In the genomic region with DNA sequence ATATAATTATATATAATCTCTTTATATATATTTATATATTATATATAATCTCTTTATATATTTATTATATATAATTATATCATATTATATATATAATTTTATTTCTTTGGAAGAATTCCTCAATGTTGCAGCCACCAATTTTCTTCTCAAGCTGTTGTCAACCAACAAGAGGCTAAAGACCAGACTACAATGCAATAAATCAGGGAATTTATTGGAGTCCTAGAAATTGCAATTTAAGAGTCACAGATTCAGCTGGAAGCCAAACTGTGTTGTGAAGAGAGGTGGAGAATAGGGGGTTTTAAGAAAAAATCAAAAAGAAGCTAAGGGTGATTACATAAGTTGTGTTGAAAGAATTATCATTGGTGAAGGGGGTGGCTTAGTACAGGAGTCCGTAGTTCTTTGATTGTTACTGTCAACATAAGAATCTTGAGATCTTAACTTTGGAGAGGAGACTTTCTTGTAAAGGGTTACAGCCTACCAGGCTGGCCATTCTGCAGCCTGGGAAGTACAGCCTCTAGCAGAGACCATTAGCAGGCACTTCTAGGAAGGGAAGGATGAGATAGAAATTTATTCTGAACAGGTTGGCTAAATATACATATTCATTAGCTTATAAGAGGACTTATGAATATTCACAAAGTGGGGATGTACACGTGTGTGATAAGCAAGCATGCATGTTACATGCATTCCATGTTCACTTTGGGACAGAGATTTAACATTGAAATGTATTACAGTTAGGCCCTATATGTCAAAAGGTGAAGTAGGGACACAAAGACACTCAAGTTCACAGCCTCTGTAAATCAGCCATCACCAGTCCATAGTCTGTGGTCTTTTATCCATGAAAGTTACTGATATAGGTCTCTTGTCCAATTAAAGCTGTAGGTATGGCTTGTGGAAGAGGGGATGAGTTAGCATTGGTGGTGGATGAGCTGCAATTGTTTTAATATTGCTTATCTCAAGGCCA, we compare ENCODE assay signal across 15 cellular contexts. TPM values are rescaled to one million over a fixed set of nuclear protein-coding genes. Genes with fewer than 3 reads are reported as not detected.
A peak's percentile ranks its signal among the peaks of the same experiment; 100 is the strongest.
DNase-seq lines count a peak whose midpoint lies in the region; ATAC-seq and TF ChIP-seq lines count a peak whose summit lies in the region.
"Had no signal": no experiment of that assay in that cellular context is flagged by ENCODE, and none has a peak within 500 bp of the region (broad histone marks: within the 10 kb centered on the region; RNA-seq: fewer than 3 reads in every experiment).

No MANE protein-coding gene starts in this region.

- H3K9me3 Mint-ChIP-seq in activated T-cell treated with anti-CD3 and anti-CD28 coated beads, Interleukin-2, amount 50 U/mL, for 72 hours: no peaks in the 10 kb centered on the region
- H3K9me3 Mint-ChIP-seq in activated T-cell treated with anti-CD3 and anti-CD28 coated beads, Interleukin-2, amount 50 U/mL, for 24 hours: no peaks in the 10 kb centered on the region
- H3K9me3 Mint-ChIP-seq in effector memory CD8-positive, alpha-beta T cell: no peaks in the 10 kb centered on the region
- H3K9me3 Mint-ChIP-seq in activated CD4-positive, alpha-beta memory T cell treated with anti-CD3 and anti-CD28 coated beads for 36 hours: no peaks in the 10 kb centered on the region

- no peaks in the 10 kb centered on the region for H3K36me3 ChIP-seq in gastrocnemius medialis
- H3K36me3 ChIP-seq: colonic mucosa had no signal

- H3K27me3 ChIP-seq in gastrocnemius medialis: no peaks in the 10 kb centered on the region
- H3K27me3 ChIP-seq: colonic mucosa had no signal

- H3K36me3 Mint-ChIP-seq in activated T-cell treated with anti-CD3 and anti-CD28 coated beads, Interleukin-2, amount 50 U/mL, for 72 hours (ENCODE audit: insufficient read depth in 2 of 2): no peaks in the 10 kb centered on the region
- no peaks in the 10 kb centered on the region for H3K36me3 Mint-ChIP-seq in activated T-cell treated with anti-CD3 and anti-CD28 coated beads, Interleukin-2, amount 50 U/mL, for 24 hours (ENCODE audit: low read depth)
- no peaks in the 10 kb centered on the region for H3K36me3 Mint-ChIP-seq in effector memory CD8-positive, alpha-beta T cell (ENCODE audit: insufficient read depth)
- H3K36me3 Mint-ChIP-seq in activated CD4-positive, alpha-beta memory T cell treated with anti-CD3 and anti-CD28 coated beads for 36 hours: no peaks in the 10 kb centered on the region

- H3K27ac ChIP-seq in gastrocnemius medialis: no peak overlapping the region
- H3K27ac ChIP-seq: colonic mucosa, epithelial cell of prostate, HL-60 had no signal

- no peak overlapping the region for H3K4me3 ChIP-seq in gastrocnemius medialis
- H3K4me3 ChIP-seq: colonic mucosa had no signal

- in situ Hi-C loops in gastrocnemius medialis (cut with MboI; ENCODE audit: low sequenced_read_pairs in 4 of 4): no loop called here

- intact Hi-C loops in activated CD4-positive, alpha-beta memory T cell treated with anti-CD3 and anti-CD28 coated beads for 36 hours (cut with micrococcal nuclease): no loop called here
- intact Hi-C loops in gastrocnemius medialis (cut with DNase I; ENCODE audit: low total_unique reads): no loop called here

- peak overlapping the region; percentile 34 for H3K27ac Mint-ChIP-seq in activated T-cell treated with anti-CD3 and anti-CD28 coated beads, Interleukin-2, amount 50 U/mL, for 72 hours
- H3K27ac Mint-ChIP-seq in activated T-cell treated with anti-CD3 and anti-CD28 coated beads, Interleukin-2, amount 50 U/mL, for 24 hours: no peak overlapping the region
- H3K27ac Mint-ChIP-seq in effector memory CD8-positive, alpha-beta T cell: peak overlapping the region in 1 of 2 donors; percentile 6
- H3K27ac Mint-ChIP-seq in activated CD4-positive, alpha-beta memory T cell treated with anti-CD3 and anti-CD28 coated beads for 36 hours: no peak overlapping the region

- no peak for DNase-seq in activated T-cell treated with anti-CD3 and anti-CD28 coated beads, Interleukin-2, amount 50 U/mL, for 72 hours
- DNase-seq in activated T-cell treated with anti-CD3 and anti-CD28 coated beads, Interleukin-2, amount 50 U/mL, for 24 hours: no peak
- peak; percentile 22 for DNase-seq in NOMO-1 treated with DMSO at 0.1 percent for 48 hours (lab: John Stamatoyannopoulos, UW; ENCODE audit: unreplicated experiment)
- DNase-seq in effector memory CD8-positive, alpha-beta T cell: no peak
- DNase-seq in stimulated activated naive CD8-positive, alpha-beta T cell treated with anti-CD3 and anti-CD28 coated beads, Interleukin-15, Interleukin-2, amounts not matched to agents 100 U/mL and 50 U/mL, for 24 hours: no peak
- DNase-seq in activated CD4-positive, alpha-beta memory T cell treated with anti-CD3 and anti-CD28 coated beads for 36 hours: no peak
- no peak for DNase-seq in A172 (ENCODE audit: low spot score)
- DNase-seq in gastrocnemius medialis: no peak
- DNase-seq: activated CD4-positive, alpha-beta T cell treated with anti-CD3 and anti-CD28 coated beads, Interleukin-2, amount 50 U/mL, for 4 hours; colonic mucosa; NCI-H187; NCI-H82; substantia nigra had no signal

- H3K4me1 Mint-ChIP-seq in activated T-cell treated with anti-CD3 and anti-CD28 coated beads, Interleukin-2, amount 50 U/mL, for 72 hours (ENCODE audit: low read depth): peaks cover 21% of the 10 kb centered on the region
- H3K4me1 Mint-ChIP-seq in activated T-cell treated with anti-CD3 and anti-CD28 coated beads, Interleukin-2, amount 50 U/mL, for 24 hours (ENCODE audit: low read depth): peaks cover 11% of the 10 kb centered on the region
- no peaks in the 10 kb centered on the region for H3K4me1 Mint-ChIP-seq in effector memory CD8-positive, alpha-beta T cell (ENCODE audit: low read depth in 2 of 2)
- peaks cover 10% of the 10 kb centered on the region for H3K4me1 Mint-ChIP-seq in activated CD4-positive, alpha-beta memory T cell treated with anti-CD3 and anti-CD28 coated beads for 36 hours (ENCODE audit: low read depth)

- H3K4me3 Mint-ChIP-seq in activated T-cell treated with anti-CD3 and anti-CD28 coated beads, Interleukin-2, amount 50 U/mL, for 72 hours: no peak overlapping the region
- H3K4me3 Mint-ChIP-seq in activated T-cell treated with anti-CD3 and anti-CD28 coated beads, Interleukin-2, amount 50 U/mL, for 24 hours: no peak overlapping the region
- no peak overlapping the region for H3K4me3 Mint-ChIP-seq in effector memory CD8-positive, alpha-beta T cell
- no peak overlapping the region for H3K4me3 Mint-ChIP-seq in activated CD4-positive, alpha-beta memory T cell treated with anti-CD3 and anti-CD28 coated beads for 36 hours

- H3K27me3 Mint-ChIP-seq in activated T-cell treated with anti-CD3 and anti-CD28 coated beads, Interleukin-2, amount 50 U/mL, for 72 hours (ENCODE audit: low read depth): no peaks in the 10 kb centered on the region
- H3K27me3 Mint-ChIP-seq in activated T-cell treated with anti-CD3 and anti-CD28 coated beads, Interleukin-2, amount 50 U/mL, for 24 hours: no peaks in the 10 kb centered on the region
- no peaks in the 10 kb centered on the region for H3K27me3 Mint-ChIP-seq in effector memory CD8-positive, alpha-beta T cell
- H3K27me3 Mint-ChIP-seq in activated CD4-positive, alpha-beta memory T cell treated with anti-CD3 and anti-CD28 coated beads for 36 hours: no peaks in the 10 kb centered on the region

- POLR2A ChIA-PET in activated CD4-positive, alpha-beta memory T cell treated with anti-CD3 and anti-CD28 coated beads for 36 hours (lab: Charles Lee): no interaction called here

- no peak for TF ChIP-seq CTCF in gastrocnemius medialis (IDR thresholded peaks at IDR 0.05 in 4 of 5, conservative IDR thresholded peaks at IDR 0.05 in 1 of 5)

- TF ChIP-seq POLR2A in gastrocnemius medialis (IDR thresholded peaks at IDR 0.05): no peak

- no peaks in the 10 kb centered on the region for H3K4me1 ChIP-seq in gastrocnemius medialis
- H3K4me1 ChIP-seq: colonic mucosa had no signal

- CTCF ChIA-PET in activated CD4-positive, alpha-beta memory T cell treated with anti-CD3 and anti-CD28 coated beads for 36 hours (lab: Charles Lee): interaction anchor here (0.7 to 1.5 kb wide), 4 partner anchors 19 to 248 kb away, joined by 3 read pairs; no protein-coding TSS in a partner anchor

- peak; percentile 54 to 70 for ATAC-seq in activated T-cell treated with anti-CD3 and anti-CD28 coated beads, Interleukin-2, amount 50 U/mL, for 72 hours (replicated peaks in 1 of 2)
- ATAC-seq in effector memory CD8-positive, alpha-beta T cell (replicated peaks): peak; percentile 54
- ATAC-seq in stimulated activated naive CD8-positive, alpha-beta T cell treated with anti-CD3 and anti-CD28 coated beads, Interleukin-15, Interleukin-2, amounts not matched to agents 100 U/mL and 50 U/mL, for 24 hours: peak; percentile 45
- no peak for ATAC-seq in gastrocnemius medialis

- H3K9me3 ChIP-seq in gastrocnemius medialis: no peaks in the 10 kb centered on the region
- H3K9me3 ChIP-seq: colonic mucosa had no signal

RNA-seq across cellular contexts. Expression of a gene that starts 8.3 kb away (rescaled TPM):
- total RNA-seq in activated T-cell treated with anti-CD3 and anti-CD28 coated beads, Interleukin-2, amount 50 U/mL, for 72 hours: 10 to 100 TPM; 25.6 to 31.8 TPM
- 10 to 100 TPM; 16.1 to 17.4 TPM for total RNA-seq in activated CD4-positive, alpha-beta memory T cell treated with anti-CD3 and anti-CD28 coated beads for 36 hours
- total RNA-seq in A172 (2014; rRNA removed; shearing (Covaris generic)): 14.1 and 19.8 TPM in 2 replicates
- 10 to 100 TPM in 1 of 4 donors, 1 to 10 TPM in 3; 6.0 to 10.9 (median 6.2) TPM for total RNA-seq in gastrocnemius medialis

Comparison
In these comparisons a context has a peak if more than half of its experiments do, and no peak if none do; other contexts are left out.
1. ATAC-seq: peak in activated T-cell treated with anti-CD3 and anti-CD28 coated beads, Interleukin-2, amount 50 U/mL, for 72 hours (2 of 2), effector memory CD8-positive, alpha-beta T cell (single experiment) and stimulated activated naive CD8-positive, alpha-beta T cell treated with anti-CD3 and anti-CD28 coated beads, Interleukin-15, Interleukin-2, amounts not matched to agents 100 U/mL and 50 U/mL, for 24 hours (single experiment); none in gastrocnemius medialis (0 of 2).